In the genomic region with DNA sequence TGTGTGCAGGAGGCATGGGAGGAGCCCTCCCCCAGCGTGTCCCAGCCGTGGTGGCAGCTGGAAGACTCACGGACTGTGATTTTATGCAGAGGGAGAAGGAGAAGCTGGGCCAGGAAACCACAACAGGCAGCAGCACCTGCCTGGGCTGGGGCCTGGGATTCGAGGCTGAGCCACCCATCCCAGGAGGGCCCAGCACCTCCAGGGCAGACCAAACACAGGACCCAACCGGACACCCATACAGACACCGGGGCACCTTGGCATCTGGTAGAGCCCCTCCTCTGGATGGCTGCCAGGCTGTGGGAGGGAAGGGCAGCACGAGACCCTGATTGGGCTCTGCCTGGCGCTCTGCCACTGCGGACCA, we compare ENCODE assay signal across 15 cellular contexts. TPM values are rescaled to one million over a fixed set of nuclear protein-coding genes. Genes with fewer than 3 reads are reported as not detected.
DNase-seq lines count a peak whose midpoint lies in the region; ATAC-seq and TF ChIP-seq lines count a peak whose summit lies in the region.
"Had no signal": no experiment of that assay in that cellular context is flagged by ENCODE, and none has a peak within 500 bp of the region (broad histone marks: within the 10 kb centered on the region; RNA-seq: fewer than 3 reads in every experiment).

No MANE protein-coding gene starts in this region.

- no peak overlapping the region for H3K27ac Mint-ChIP-seq in HFFc6
- H3K27ac Mint-ChIP-seq: IgD-negative memory B cell, T-cell had no signal

- no peak for TF ChIP-seq POLR2A in GM18505 (IDR thresholded peaks at IDR 0.05; ENCODE audit: borderline replicate concordance, extremely low read depth, insufficient read depth, insufficient read length)

- no peaks in the 10 kb centered on the region for H3K9me3 ChIP-seq in BLaER1 treated with 17β-estradiol and CSF1 and Interleukin-3, amounts not matched to agents 10 nM and 100 nM (replicated peaks in 1 of 11)
- H3K9me3 ChIP-seq: SJCRH30 had no signal

- H3K36me3 Mint-ChIP-seq in HFFc6 (ENCODE audit: low read depth), result no peaks in the 10 kb centered on the region
- H3K36me3 Mint-ChIP-seq: IgD-negative memory B cell, T-cell had no signal

- ATAC-seq in GM18505 (IDR thresholded peaks at IDR 0.05; ENCODE audit: unreplicated experiment), result no peak
- ATAC-seq: T-cell had no signal

- no peak overlapping the region for H3K4me3 ChIP-seq in BLaER1 treated with 17β-estradiol and CSF1 and Interleukin-3, amounts not matched to agents 10 nM and 100 nM
- H3K4me3 ChIP-seq: SJCRH30 had no signal

- H3K27me3 ChIP-seq in BLaER1 treated with 17β-estradiol and CSF1 and Interleukin-3, amounts not matched to agents 10 nM and 100 nM, result peaks cover 9 to 53% (median 30%) of the 10 kb centered on the region in 11 experiments; a peak in 20 of 22 replicates

- H3K4me1 Mint-ChIP-seq in HFFc6 (ENCODE audit: low read depth), result no peaks in the 10 kb centered on the region
- H3K4me1 Mint-ChIP-seq: T-cell had no signal

- H4K20me1 ChIP-seq in BLaER1 treated with 17β-estradiol and CSF1 and Interleukin-3, amounts not matched to agents 10 nM and 100 nM, result peaks cover 0 to 90% (median 10%) of the 10 kb centered on the region in 11 experiments; a peak in 12 of 22 replicates

- H3K27ac ChIP-seq in BLaER1 treated with 17β-estradiol and CSF1 and Interleukin-3, amounts not matched to agents 10 nM and 100 nM, result no peak overlapping the region
- H3K27ac ChIP-seq: SJCRH30 had no signal

- H3K4me2 ChIP-seq in BLaER1 treated with 17β-estradiol and CSF1 and Interleukin-3, amounts not matched to agents 10 nM and 100 nM, result peak overlapping the region in 7 of 11 experiments; percentile 15 to 52 (median 33); a peak in 11 of 22 replicates

- no peaks in the 10 kb centered on the region for H3K36me3 ChIP-seq in BLaER1 treated with 17β-estradiol and CSF1 and Interleukin-3, amounts not matched to agents 10 nM and 100 nM
- H3K36me3 ChIP-seq: SJCRH30 had no signal

- no peaks in the 10 kb centered on the region for H3K9me3 Mint-ChIP-seq in HFFc6
- H3K9me3 Mint-ChIP-seq: IgD-negative memory B cell, T-cell had no signal

- no peak overlapping the region for H3K4me3 Mint-ChIP-seq in HFFc6
- H3K4me3 Mint-ChIP-seq: IgD-negative memory B cell, T-cell had no signal

- peak; percentile 21 for DNase-seq in DMS 273 treated with DMSO at 0.1 percent for 48 hours (lab: John Stamatoyannopoulos, UW)
- peak; percentile 66 for DNase-seq in NCI-H2171 (lab: John Stamatoyannopoulos, UW)
- DNase-seq in SW480 (ENCODE audit: low spot score), result peak; percentile 44
- DNase-seq in SKM-1 treated with dmso at 0.1 percent for 144 hours (lab: John Stamatoyannopoulos, UW; ENCODE audit: unreplicated experiment), result no peak
- DNase-seq in HFFc6, result no peak
- DNase-seq: DMS153, H7, NCI-H146, T-cell had no signal

- H3K9ac ChIP-seq in BLaER1 treated with 17β-estradiol and CSF1 and Interleukin-3, amounts not matched to agents 10 nM and 100 nM, result no peak overlapping the region

- no peak for TF ChIP-seq CTCF in HFFc6 (IDR thresholded peaks at IDR 0.05)

- H3K4me1 ChIP-seq in BLaER1 treated with 17β-estradiol and CSF1 and Interleukin-3, amounts not matched to agents 10 nM and 100 nM, result peaks cover 0 to 27% (median 11%) of the 10 kb centered on the region in 10 experiments; a peak in 12 of 20 replicates
- H3K4me1 ChIP-seq: SJCRH30 had no signal

- peaks cover 12% of the 10 kb centered on the region for H3K27me3 Mint-ChIP-seq in HFFc6 (ENCODE audit: insufficient read depth)
- H3K27me3 Mint-ChIP-seq: IgD-negative memory B cell had no signal

RNA-seq across cellular contexts. Expression of gene CHRNA4, which starts 41.7 kb away (rescaled TPM):
- total RNA-seq in HFFc6 (2021; fragmentation: NEBNext Ultra II Directional; extraction: Animal tissue kit (Norgen Biotek cat#: 25700)), result not detected
- total RNA-seq: HT-29, RPMI7951, T-cell had no signal

Comparison
In these comparisons a context has a peak if more than half of its experiments do, and no peak if none do; other contexts are left out.
1. DNase-seq: peak in DMS 273 treated with DMSO at 0.1 percent for 48 hours (single experiment), NCI-H2171 (single experiment) and SW480 (single experiment); none in SKM-1 treated with dmso at 0.1 percent for 144 hours (single experiment) and HFFc6 (single experiment).